Comparison of ENCODE assay signal across 8 cellular contexts in genomic region chr16:58684354-58685083, GRCh38. TPM values are rescaled to one million over a fixed set of nuclear protein-coding genes. Genes with fewer than 3 reads are reported as not detected.
DNase-seq lines count a peak whose midpoint lies in the region; ATAC-seq and TF ChIP-seq lines count a peak whose summit lies in the region.

Gene SLC38A7 (minus strand): TSS chr16:58684770. CDS start chr16:58680126, 4,644 bp downstream.

- peaks cover 6% of the 10 kb centered on the region for H3K23me2 ChIP-seq in H9 (ENCODE audit: insufficient read length, low read depth, low read length, poor library complexity, severe bottlenecking)

- H3K9ac ChIP-seq in H9 (ENCODE audit: extremely low read depth, insufficient read length, low read length) (peak within 1 kb of the TSS; percentile 70), adipocyte (ENCODE audit: low read length) (peak within 1 kb of the TSS; percentile 95)

- peak within 1 kb of the TSS; percentile 92 for H3K4me2 ChIP-seq in H9 (ENCODE audit: insufficient read depth, insufficient read length, low read length)

- intact Hi-C loops in heart left ventricle (cut with DNase I) (loop anchor here in 4 of 10 donors (2.0 to 5.0 kb wide), 4 partner anchors 48 to 68 kb away; partner anchors contain the start of gene GOT2 (in 2 of the 4)), transverse colon (cut with DNase I; ENCODE audit: low total_unique reads) (no loop called here)

- H4K5ac ChIP-seq in H9 (ENCODE audit: insufficient read length, low read depth, low read length) = no peak within 1 kb of the TSS

- H2AFZ ChIP-seq in H9 (ENCODE audit: low read length) = peak within 1 kb of the TSS; percentile 24

- no CpG with 5 or more reads among the region's 41 CpGs for WGBS in H9 (ENCODE audit: extremely low coverage, insufficient read length, low lambda C conversion rate)
- 3 to 8% (median 4%) methylated on average over 31 to 41 of the region's 41 CpGs for WGBS in heart left ventricle, 4 donors
- 6% methylated on average over 32 of the region's 41 CpGs; no CpG with 5 or more reads in 1 of the 2 donors for WGBS in transverse colon (ENCODE audit: low coverage in 1 of 2), 2 donors

- peak within 1 kb of the TSS in 2 of 3 experiments; percentile 92 to 95; a peak in 4 of 7 replicates for H3K27ac Mint-ChIP-seq in H9

- H3K4me1 ChIP-seq in H9 (ENCODE audit: insufficient read depth, low read length) = no peaks in the 10 kb centered on the region; the same call in 1 of the 2 replicates
- peaks cover 15% of the 10 kb centered on the region for H3K4me1 ChIP-seq in adipocyte (ENCODE audit: control insufficient read depth, insufficient read depth, low read length)
- peaks cover 0 to 33% (median 17%) of the 10 kb centered on the region in 12 donors for H3K4me1 ChIP-seq in heart left ventricle
- peaks cover 8 to 15% (median 9%) of the 10 kb centered on the region in 4 donors for H3K4me1 ChIP-seq in transverse colon

- no peak within 1 kb of the TSS for H2BK5ac ChIP-seq in H9 (ENCODE audit: insufficient read length, low read length)

- TF ChIP-seq CTCF in GM06990 (IDR thresholded peaks at IDR 0.05; ENCODE audit: insufficient read depth, low read length, poor library complexity, severe bottlenecking) (no peak), H9 (conservative IDR thresholded peaks at IDR 0.05) (no peak), heart left ventricle (IDR thresholded peaks at IDR 0.05) (no peak), transverse colon (IDR thresholded peaks at IDR 0.05) (no peak)

- no peak within 1 kb of the TSS for H3K4ac ChIP-seq in H9 (ENCODE audit: low read depth, low read length)

- no peaks in the 10 kb centered on the region for H3K79me2 ChIP-seq in H9 (ENCODE audit: insufficient read depth, low read length)

- H3K18ac ChIP-seq in H9 (ENCODE audit: insufficient read length, low read depth, low read length) = peak within 1 kb of the TSS; percentile 36

- peak; percentile 79 for DNase-seq in GM06990 (ENCODE audit: extremely low read depth, insufficient read length)
- peak; percentile 91 for DNase-seq in H9
- DNase-seq in M059J (ENCODE audit: low read depth) = peak; percentile 82
- peak; percentile 51 for DNase-seq in T follicular helper cell (ENCODE audit: low read depth)
- peak; percentile 92 for DNase-seq in adipocyte (ENCODE audit: low read depth)
- peak; percentile 88 to 95 (median 93) for DNase-seq in heart left ventricle
- DNase-seq in pons (ENCODE audit: low spot score) = peak; percentile 88
- peak; percentile 90 for DNase-seq in transverse colon

- H3K27ac ChIP-seq in H9 (ENCODE audit: insufficient read length, low read depth, low read length) (no peak within 1 kb of the TSS), heart left ventricle (peak within 1 kb of the TSS; percentile 49 to 95 (median 91)), transverse colon (peak within 1 kb of the TSS; percentile 70 to 77 (median 72))

- no peak within 1 kb of the TSS for H4K8ac ChIP-seq in H9 (replicated peaks; ENCODE audit: insufficient read length, low read depth, low read length)

- H3K36me3 Mint-ChIP-seq in H9 (ENCODE audit: insufficient read depth in 1 of 3, low read depth in 3 of 3) = peaks cover 4 to 14% (median 5%) of the 10 kb centered on the region in 3 experiments; a peak in 5 of 7 replicates

- TF ChIP-seq POLR2A in heart left ventricle (IDR thresholded peaks at IDR 0.05) = peak in 1 of 2 donors; percentile 59
- peak; percentile 32 for TF ChIP-seq POLR2A in transverse colon (IDR thresholded peaks at IDR 0.05)

- no peak for TF ChIP-seq EP300 in transverse colon (IDR thresholded peaks at IDR 0.05; ENCODE audit: low read depth)

- H2BK15ac ChIP-seq in H9 (ENCODE audit: low read depth, low read length) = no peak within 1 kb of the TSS

- H3K9me3 Mint-ChIP-seq in H9 = no peaks in the 10 kb centered on the region

- no peak within 1 kb of the TSS for H2AK5ac ChIP-seq in H9 (ENCODE audit: insufficient read length, low read length)

- peaks cover 4% of the 10 kb centered on the region for H3K27me3 Mint-ChIP-seq in H9 (ENCODE audit: low read depth)

- ATAC-seq in heart left ventricle = peak; percentile 88 to 94 (median 92)

- H3K9me3 ChIP-seq in H9 (ENCODE audit: control insufficient read depth, low read depth, low read length) (no peaks in the 10 kb centered on the region), adipocyte (ENCODE audit: control insufficient read depth, low read length) (no peaks in the 10 kb centered on the region), heart left ventricle (no peaks in the 10 kb centered on the region), transverse colon (no peaks in the 10 kb centered on the region)

- no peak within 1 kb of the TSS for H3K23ac ChIP-seq in H9 (ENCODE audit: insufficient read length, low read depth, low read length)

- no peaks in the 10 kb centered on the region for H3K79me1 ChIP-seq in H9 (ENCODE audit: insufficient read depth, low read depth, low read length, poor library complexity, severe bottlenecking)

- H3K4me3 Mint-ChIP-seq in H9 = peak within 1 kb of the TSS; percentile 93 to 95

- H2BK20ac ChIP-seq in H9 (ENCODE audit: low read depth, low read length, poor library complexity, severe bottlenecking) = no peak within 1 kb of the TSS

- peaks cover 11 to 13% of the 10 kb centered on the region in 2 experiments for H3K4me1 Mint-ChIP-seq in H9

- no peaks in the 10 kb centered on the region; the same call in 1 of the 2 replicates for H3K36me3 ChIP-seq in GM06990 (ENCODE audit: control insufficient read depth, insufficient read depth, low read length)
- peaks cover 11% of the 10 kb centered on the region for H3K36me3 ChIP-seq in adipocyte (ENCODE audit: control insufficient read depth, insufficient read depth, low read length, severe bottlenecking)
- H3K36me3 ChIP-seq in heart left ventricle = peaks cover 0 to 19% (median 13%) of the 10 kb centered on the region in 9 donors
- no peaks in the 10 kb centered on the region for H3K36me3 ChIP-seq in transverse colon

- H3K27me3 ChIP-seq in GM06990 (replicated peaks; ENCODE audit: control insufficient read depth, insufficient read depth, low read length) (no peaks in the 10 kb centered on the region), H9 (ENCODE audit: insufficient read depth, low read length) (no peaks in the 10 kb centered on the region), adipocyte (replicated peaks; ENCODE audit: control insufficient read depth, insufficient read depth, low read length) (no peaks in the 10 kb centered on the region), heart left ventricle (no peaks in the 10 kb centered on the region), transverse colon (no peaks in the 10 kb centered on the region)

- peak within 1 kb of the TSS; percentile 66; the same call in 1 of the 2 replicates for H3K14ac ChIP-seq in H9 (ENCODE audit: insufficient read depth, low read length)

- no peak within 1 kb of the TSS for H4K91ac ChIP-seq in H9 (ENCODE audit: insufficient read length, low read depth, low read length)

- no peaks in the 10 kb centered on the region for H4K20me1 ChIP-seq in H9 (ENCODE audit: control insufficient read depth, insufficient read depth, insufficient read length)

- peak within 1 kb of the TSS; percentile 98 for H3K4me3 ChIP-seq in GM06990 (replicated peaks; ENCODE audit: low read depth, low read length)
- peak within 1 kb of the TSS; percentile 97 for H3K4me3 ChIP-seq in adipocyte (ENCODE audit: low read length)
- peak within 1 kb of the TSS; percentile 62 to 99 (median 84) for H3K4me3 ChIP-seq in heart left ventricle
- H3K4me3 ChIP-seq in transverse colon = peak within 1 kb of the TSS; percentile 52 to 84 (median 80)

- H2BK120ac ChIP-seq in H9 (ENCODE audit: low read depth, low read length, poor library complexity, severe bottlenecking) = no peak within 1 kb of the TSS

- H3K56ac ChIP-seq in H9 (ENCODE audit: insufficient read length, low read depth, low read length) = no peak within 1 kb of the TSS

- in situ Hi-C loops in transverse colon (cut with MboI; ENCODE audit: low pct_ligation_motif_present in 1 of 4, low pct_unique_long_range_greater_than_20kb in 1 of 4, low sequenced_read_pairs in 3 of 4) = no loop called here

- H2BK12ac ChIP-seq in H9 (ENCODE audit: insufficient read length, low read depth, low read length) = no peak within 1 kb of the TSS

- no peak within 1 kb of the TSS for H3T11ph ChIP-seq in H9 (ENCODE audit: low read length)

RNA-seq across cellular contexts. Expression of gene SLC38A7, which starts in this region (rescaled TPM):
- total RNA-seq in H9 (2021) = 25.0 and 26.6 TPM in 2 replicates
- total RNA-seq in M059J (2014; rRNA removed; shearing (Covaris generic)) = 12.9 and 14.8 TPM in 2 replicates
- total RNA-seq in heart left ventricle = 10 to 100 TPM; 18.4 to 38.8 (median 32.4) TPM
- polyA plus RNA-seq in heart left ventricle = 10 to 100 TPM; 18.5 to 29.6 TPM
- total RNA-seq in transverse colon = 10 to 100 TPM in 3 of 4 donors, 1 to 10 TPM in 1; 6.7 to 54.5 (median 23.4) TPM
